31 cellular contexts compared by ENCODE assay signal in genomic region chr5:150033334-150033733, GRCh38.
"Had no signal": no experiment of that assay in that cellular context is flagged by ENCODE, and none has a peak within 500 bp of the region (broad histone marks: within the 10 kb centered on the region; RNA-seq: fewer than 3 reads in every experiment).

No MANE protein-coding gene starts in this region.

- ATAC-seq: activated CD4-positive, alpha-beta T cell treated with anti-CD3 and anti-CD28 coated beads for 36 hours; activated CD4-positive, CD25-positive, alpha-beta regulatory T cell treated with anti-CD3 and anti-CD28 coated beads, Interleukin-2, amount 50 U/mL, for 24 hours; activated T-cell treated with anti-CD3 and anti-CD28 coated beads, Interleukin-2, amount 50 U/mL, for 72 hours; body of pancreas; K562; Panc1; WTC11 had no signal

- H3K27me3 Mint-ChIP-seq: activated CD4-positive, alpha-beta T cell treated with anti-CD3 and anti-CD28 coated beads for 36 hours; activated CD4-positive, alpha-beta T cell treated with anti-CD3 and anti-CD28 coated beads, Interleukin-2, amount 10 ng/mL, durations not matched to agents 7 days and 5 days; activated naive CD8-positive, alpha-beta T cell had no signal

- H3K4me3 ChIP-seq: ascending aorta, body of pancreas, breast epithelium, K562, SJCRH30, SK-N-MC had no signal

- H3K9me3 Mint-ChIP-seq: activated CD4-positive, alpha-beta T cell treated with anti-CD3 and anti-CD28 coated beads, Interleukin-2, amount 10 ng/mL, durations not matched to agents 7 days and 5 days; activated naive CD4-positive, alpha-beta T cell treated with anti-CD3 and anti-CD28 coated beads for 36 hours; activated T-cell treated with anti-CD3 and anti-CD28 coated beads, Interleukin-2, amount 50 U/mL, for 72 hours; activated T-helper 2 cell treated with anti-CD3 and anti-CD28 coated beads, Interferon-gamma antibody, Interleukin-2, Interleukin-4, amounts not matched to agents 10 μg/mL and 5 μg/mL and 100 μg/mL, durations not matched to agents 14 hours and 24 hours and 36 hours; T-helper 2 cell treated with Interferon-gamma antibody and Interleukin-4, amounts not matched to agents 5 μg/mL and 100 μg/mL, for 36 hours; WTC11 had no signal

- H3K9me3 ChIP-seq: ascending aorta, body of pancreas, breast epithelium, SJCRH30 had no signal

- H3K4me3 Mint-ChIP-seq: activated CD4-positive, alpha-beta T cell treated with anti-CD3 and anti-CD28 coated beads for 36 hours; activated CD4-positive, alpha-beta T cell treated with anti-CD3 and anti-CD28 coated beads, Interleukin-2, amount 10 ng/mL, durations not matched to agents 7 days and 5 days; activated naive CD4-positive, alpha-beta T cell treated with anti-CD3 and anti-CD28 coated beads for 36 hours; activated naive CD8-positive, alpha-beta T cell; activated T-cell treated with anti-CD3 and anti-CD28 coated beads, Interleukin-2, amount 50 U/mL, for 72 hours; T-helper 2 cell treated with Interferon-gamma antibody and Interleukin-4, amounts not matched to agents 5 μg/mL and 100 μg/mL, for 36 hours; WTC11 had no signal

- DNase-seq: activated CD4-positive, alpha-beta T cell treated with anti-CD3 and anti-CD28 coated beads for 36 hours; activated CD4-positive, alpha-beta T cell treated with anti-CD3 and anti-CD28 coated beads, Interleukin-2, amount 10 ng/mL, durations not matched to agents 7 days and 5 days; activated CD4-positive, alpha-beta T cell treated with anti-CD3 and anti-CD28 coated beads, Interleukin-2, amount 50 U/mL, for 48 hours; activated CD8-positive, alpha-beta memory T cell treated with anti-CD3 and anti-CD28 coated beads, Interleukin-2, amount 50 U/mL, for 4 hours; activated gamma-delta T cell; activated naive CD4-positive, alpha-beta T cell treated with anti-CD3 and anti-CD28 coated beads for 36 hours; activated T-cell treated with anti-CD3 and anti-CD28 coated beads, Interleukin-2, amount 50 U/mL, for 72 hours; amygdala; body of pancreas; caudate nucleus; cerebellar nuclear complex; NCI-H1105; NCI-H1417 treated with DMSO at 0.1 percent for 48 hours; NCI-H187 treated with DMSO at 0.1 percent for 48 hours; NCI-H2081; NCI-H2171 treated with DMSO at 0.1 percent for 48 hours; NCI-H2227 treated with DMSO at 0.1 percent for 48 hours; NCI-H446; NCI-H524; SHP77; SJCRH30 had no signal

- H3K27ac Mint-ChIP-seq: activated CD4-positive, alpha-beta T cell treated with anti-CD3 and anti-CD28 coated beads for 36 hours; activated naive CD8-positive, alpha-beta T cell; activated T-cell treated with anti-CD3 and anti-CD28 coated beads, Interleukin-2, amount 50 U/mL, for 72 hours; activated T-helper 2 cell treated with anti-CD3 and anti-CD28 coated beads, Interferon-gamma antibody, Interleukin-2, Interleukin-4, amounts not matched to agents 10 μg/mL and 5 μg/mL and 100 μg/mL, durations not matched to agents 14 hours and 24 hours and 36 hours; T-helper 2 cell treated with Interferon-gamma antibody and Interleukin-4, amounts not matched to agents 5 μg/mL and 100 μg/mL, for 36 hours; WTC11 had no signal

- H3K4me1 Mint-ChIP-seq: activated CD4-positive, alpha-beta T cell treated with anti-CD3 and anti-CD28 coated beads for 36 hours; activated CD4-positive, alpha-beta T cell treated with anti-CD3 and anti-CD28 coated beads, Interleukin-2, amount 10 ng/mL, durations not matched to agents 7 days and 5 days; WTC11 had no signal

- H3K27me3 ChIP-seq: ascending aorta, body of pancreas, breast epithelium, SJCRH30 had no signal

- H3K27ac ChIP-seq: ascending aorta, body of pancreas, breast epithelium, SJCRH30, SK-N-MC had no signal
